In genomic region chr3:193974591-193974990, GRCh38 we compare ENCODE assay signal across 18 cellular contexts.
DNase-seq lines count a peak whose midpoint lies in the region; ATAC-seq and TF ChIP-seq lines count a peak whose summit lies in the region.
"Had no signal": no experiment of that assay in that cellular context is flagged by ENCODE, and none has a peak within 500 bp of the region (broad histone marks: within the 10 kb centered on the region; RNA-seq: fewer than 3 reads in every experiment).

No MANE protein-coding gene starts in this region.

- H3K79me1 ChIP-seq in H9 (ENCODE audit: insufficient read depth, low read depth, low read length, poor library complexity, severe bottlenecking), result no peaks in the 10 kb centered on the region

- peak overlapping the region; percentile 91 for H2BK20ac ChIP-seq in H9 (ENCODE audit: low read depth, low read length, poor library complexity, severe bottlenecking)

- no peak overlapping the region for H2AFZ ChIP-seq in H9 (ENCODE audit: low read length)

- ATAC-seq in lung (ENCODE audit: insufficient read depth, low FRiP score) (no peak), sciatic nerve (peak; percentile 31), GM21528 (IDR thresholded peaks at IDR 0.05; ENCODE audit: low FRiP score, unreplicated experiment) (no peak)
- ATAC-seq: natural killer cell had no signal

- CTCF ChIA-PET in RWPE1 (lab: Yijun Ruan, JAX), result no interaction called here

- H3K56ac ChIP-seq in H9 (ENCODE audit: insufficient read length, low read depth, low read length), result no peak overlapping the region

- peak overlapping the region; percentile 80; the same call in 1 of the 2 replicates for H3K14ac ChIP-seq in H9 (ENCODE audit: insufficient read depth, low read length)

- no peak overlapping the region for H3K4me3 ChIP-seq in lung
- H3K4me3 ChIP-seq: SJSA1 had no signal

- H3K9ac ChIP-seq in H9 (ENCODE audit: extremely low read depth, insufficient read length, low read length), result no peak overlapping the region

- H4K20me1 ChIP-seq in H9 (ENCODE audit: control insufficient read depth, insufficient read depth, insufficient read length), result no peaks in the 10 kb centered on the region

- intact Hi-C loops in sciatic nerve (cut with DNase I), result no loop called here

- DNase-seq in H9, result no peak
- DNase-seq in lung (ENCODE audit: low spot score), result peak; percentile 27
- no peak for DNase-seq in sciatic nerve (ENCODE audit: low spot score)
- no peak for DNase-seq in pons (ENCODE audit: low spot score)
- no peak for DNase-seq in RWPE1 (ENCODE audit: low spot score)
- no peak for DNase-seq in NCI-H187 (lab: John Stamatoyannopoulos, UW)
- DNase-seq: activated naive CD8-positive, alpha-beta T cell treated with anti-CD3 and anti-CD28 coated beads for 36 hours; CD4-positive, alpha-beta memory T cell; effector CD4-positive, alpha-beta T cell; natural killer cell; NCI-H1105; NCI-H2107; stimulated activated naive CD4-positive, alpha-beta T cell treated with Interleukin-2 at 50 U/mL for 16 hours; T-helper 2 cell had no signal

- H3K27ac ChIP-seq in H9 (ENCODE audit: insufficient read length, low read depth, low read length) (no peak overlapping the region), lung (ENCODE audit: low read depth in 1 of 2, low read length in 1 of 2) (peak overlapping the region in 1 of 2 donors; percentile 32), RWPE1 (no peak overlapping the region)
- H3K27ac ChIP-seq: HL-60, SJSA1 had no signal

- H3K79me2 ChIP-seq in H9 (ENCODE audit: insufficient read depth, low read length), result no peaks in the 10 kb centered on the region

- H3K27ac Mint-ChIP-seq in H9 (peak overlapping the region; percentile 85 to 94 (median 94); a peak in 6 of 7 replicates), brain (peak overlapping the region in 3 of 5 experiments; percentile 80 to 87 (median 84))
- H3K27ac Mint-ChIP-seq: activated naive CD8-positive, alpha-beta T cell treated with anti-CD3 and anti-CD28 coated beads for 36 hours; CD4-positive, alpha-beta memory T cell; natural killer cell had no signal

- no peaks in the 10 kb centered on the region for H3K27me3 ChIP-seq in H9 (ENCODE audit: insufficient read depth, low read length)
- H3K27me3 ChIP-seq in lung (ENCODE audit: control insufficient read depth, insufficient read depth), result no peaks in the 10 kb centered on the region
- H3K27me3 ChIP-seq: SJSA1 had no signal

- no peak overlapping the region; the same call in 1 of the 2 replicates for H3K4ac ChIP-seq in H9 (ENCODE audit: low read depth, low read length)

- POLR2A ChIA-PET in RWPE1 (lab: Yijun Ruan, JAX; ENCODE audit: low non-redundant PET), result no interaction called here

- no peak overlapping the region for H4K8ac ChIP-seq in H9 (replicated peaks; ENCODE audit: insufficient read length, low read depth, low read length)

- no peak overlapping the region for H3K4me2 ChIP-seq in H9 (ENCODE audit: insufficient read depth, insufficient read length, low read length)

- no peak overlapping the region for H4K5ac ChIP-seq in H9 (ENCODE audit: insufficient read length, low read depth, low read length)

- peaks cover 57% of the 10 kb centered on the region for H3K27me3 Mint-ChIP-seq in H9 (ENCODE audit: low read depth)
- H3K27me3 Mint-ChIP-seq in brain, result peaks cover 15% of the 10 kb centered on the region

- no peak overlapping the region for H2BK12ac ChIP-seq in H9 (ENCODE audit: insufficient read length, low read depth, low read length)

- TF ChIP-seq CTCF in H9 (conservative IDR thresholded peaks at IDR 0.05) (no peak), brain (conservative IDR thresholded peaks at IDR 0.05) (no peak), lung (IDR thresholded peaks at IDR 0.05; ENCODE audit: control extremely low read depth, extremely low read depth) (no peak), RWPE1 (conservative IDR thresholded peaks at IDR 0.05; ENCODE audit: low read depth) (no peak)

- H3K4me1 Mint-ChIP-seq in H9 (peaks cover 70 to 77% of the 10 kb centered on the region in 2 experiments), brain (peaks cover 68% of the 10 kb centered on the region)
- H3K4me1 Mint-ChIP-seq: natural killer cell had no signal

- H3K4me3 Mint-ChIP-seq in H9, result peak overlapping the region in 1 of 2 experiments; percentile 24; a peak in 2 of 5 replicates
- peak overlapping the region in 2 of 5 experiments; percentile 34 to 65 for H3K4me3 Mint-ChIP-seq in brain
- H3K4me3 Mint-ChIP-seq: activated naive CD8-positive, alpha-beta T cell treated with anti-CD3 and anti-CD28 coated beads for 36 hours; CD4-positive, alpha-beta memory T cell; natural killer cell had no signal

- H2BK15ac ChIP-seq in H9 (ENCODE audit: low read depth, low read length), result no peak overlapping the region

- no CpG with 5 or more reads among the region's 12 CpGs for WGBS in H9 (ENCODE audit: extremely low coverage, insufficient read length, low lambda C conversion rate)
- WGBS in lung, 2 donors, result 44 to 66% methylated on average over 12 of the region's 12 CpGs

- H3K18ac ChIP-seq in H9 (ENCODE audit: insufficient read length, low read depth, low read length), result peak overlapping the region; percentile 95

- peaks cover 0 to 3% of the 10 kb centered on the region in 2 experiments; a peak in 1 of 5 replicates for H3K9me3 Mint-ChIP-seq in H9
- H3K9me3 Mint-ChIP-seq in brain, result no peaks in the 10 kb centered on the region
- H3K9me3 Mint-ChIP-seq: activated naive CD8-positive, alpha-beta T cell treated with anti-CD3 and anti-CD28 coated beads for 36 hours; CD4-positive, alpha-beta memory T cell; natural killer cell had no signal

- no peak overlapping the region for H3K23ac ChIP-seq in H9 (ENCODE audit: insufficient read length, low read depth, low read length)

- H2BK120ac ChIP-seq in H9 (ENCODE audit: low read depth, low read length, poor library complexity, severe bottlenecking), result no peak overlapping the region

- H3T11ph ChIP-seq in H9 (ENCODE audit: low read length), result no peak overlapping the region

- H4K91ac ChIP-seq in H9 (ENCODE audit: insufficient read length, low read depth, low read length), result no peak overlapping the region

- no peak overlapping the region for H2AK5ac ChIP-seq in H9 (ENCODE audit: insufficient read length, low read length)

- H3K4me1 ChIP-seq in H9 (ENCODE audit: insufficient read depth, low read length) (peaks cover 5% of the 10 kb centered on the region; the same call in 1 of the 2 replicates), lung (ENCODE audit: control insufficient read depth in 2 of 2, insufficient read depth in 2 of 2, low read length in 2 of 2) (peaks cover 0 to 12% of the 10 kb centered on the region in 2 donors)

- H3K9me3 ChIP-seq in H9 (ENCODE audit: control insufficient read depth, low read depth, low read length) (no peaks in the 10 kb centered on the region), lung (ENCODE audit: control insufficient read depth in 2 of 2, insufficient read depth in 1 of 2, low read length in 1 of 2) (no peaks in the 10 kb centered on the region)
- H3K9me3 ChIP-seq: SJSA1 had no signal

- H3K23me2 ChIP-seq in H9 (ENCODE audit: insufficient read length, low read depth, low read length, poor library complexity, severe bottlenecking), result no peaks in the 10 kb centered on the region

- H2BK5ac ChIP-seq in H9 (ENCODE audit: insufficient read length, low read length), result no peak overlapping the region

- no peaks in the 10 kb centered on the region for H3K36me3 ChIP-seq in lung (ENCODE audit: control insufficient read depth in 2 of 2, insufficient read depth in 2 of 2, low read length in 2 of 2)
- H3K36me3 ChIP-seq: SJSA1 had no signal

- H3K36me3 Mint-ChIP-seq in H9 (ENCODE audit: insufficient read depth in 1 of 3, low read depth in 3 of 3) (peaks cover 0 to 5% (median 0%) of the 10 kb centered on the region in 3 experiments; a peak in 2 of 7 replicates), brain (no peaks in the 10 kb centered on the region)
- H3K36me3 Mint-ChIP-seq: activated naive CD8-positive, alpha-beta T cell treated with anti-CD3 and anti-CD28 coated beads for 36 hours; CD4-positive, alpha-beta memory T cell; natural killer cell had no signal
